Comparison of ENCODE assay signal across 16 cellular contexts in the genomic region with DNA sequence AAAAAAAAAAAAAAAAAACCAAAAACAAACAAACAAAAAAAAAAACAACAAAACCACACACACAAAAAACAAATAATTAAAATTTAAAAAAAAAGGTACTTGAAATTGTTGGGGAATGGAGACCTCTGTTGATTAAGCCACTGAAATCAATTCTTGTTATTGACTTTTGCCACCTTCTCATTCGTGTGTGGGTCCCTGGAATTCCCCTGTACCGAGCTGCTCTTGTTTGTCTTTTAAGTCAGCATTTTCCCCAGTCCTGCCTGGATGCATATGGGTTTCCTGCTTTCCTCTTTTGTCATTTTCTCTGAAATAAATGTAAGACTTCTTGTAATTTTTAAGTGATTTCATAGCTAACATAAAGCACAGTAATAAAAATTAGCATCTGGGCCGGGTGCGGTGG. TPM values are rescaled to one million over a fixed set of nuclear protein-coding genes. Genes with fewer than 3 reads are reported as not detected.
DNase-seq lines count a peak whose midpoint lies in the region; ATAC-seq and TF ChIP-seq lines count a peak whose summit lies in the region.
"Had no signal": no experiment of that assay in that cellular context is flagged by ENCODE, and none has a peak within 500 bp of the region (broad histone marks: within the 10 kb centered on the region; RNA-seq: fewer than 3 reads in every experiment).

No MANE protein-coding gene starts in this region.

- peak overlapping the region; percentile 24 for H3K27ac ChIP-seq in CD4-positive, alpha-beta memory T cell (ENCODE audit: low read depth, low read length)
- H3K27ac ChIP-seq: BLaER1 had no signal

- H3K4me3 ChIP-seq in CD4-positive, alpha-beta memory T cell (ENCODE audit: low read length in 2 of 2) = no peak overlapping the region
- H3K4me3 ChIP-seq: ascending aorta, BLaER1, gastrocnemius medialis had no signal

- CTCF ChIA-PET in CD4-positive, alpha-beta memory T cell (lab: Charles Lee; ENCODE audit: partially characterized antibody) = interaction anchor here (0.6 to 7.4 kb wide), 25 partner anchors 8 to 955 kb away, joined by 3 to 87 read pairs (median 4); partner anchors contain the start of gene SETD9
- CTCF ChIA-PET in activated CD4-positive, alpha-beta memory T cell treated with anti-CD3 and anti-CD28 coated beads, Interleukin-2, amount 10 ng/mL, durations not matched to agents 7 days and 5 days (lab: Charles Lee) = interaction anchor here (0.7 to 2.8 kb wide), 15 partner anchors 9 to 951 kb away, joined by 3 to 41 read pairs (median 3); no protein-coding TSS in a partner anchor

- H3K27me3 ChIP-seq in CD4-positive, alpha-beta memory T cell (ENCODE audit: insufficient read depth, low read length) = no peaks in the 10 kb centered on the region
- H3K27me3 ChIP-seq: ascending aorta, BLaER1, gastrocnemius medialis had no signal

- no peaks in the 10 kb centered on the region for H3K9me3 ChIP-seq in CD4-positive, alpha-beta memory T cell (ENCODE audit: control insufficient read depth in 1 of 2, low read length in 2 of 2)
- H3K9me3 ChIP-seq: ascending aorta, BLaER1, gastrocnemius medialis had no signal

- intact Hi-C loops in CD4-positive, alpha-beta memory T cell (cut with micrococcal nuclease) = no loop called here

- ATAC-seq in memory B cell (ENCODE audit: low read depth) (peak; percentile 73), GM19023 (IDR thresholded peaks at IDR 0.05; ENCODE audit: unreplicated experiment) (no peak)
- ATAC-seq: gastrocnemius medialis had no signal

- H3K4me1 ChIP-seq in CD4-positive, alpha-beta memory T cell (ENCODE audit: insufficient read depth, low read length) = peaks cover 38% of the 10 kb centered on the region

- H3K4me3 Mint-ChIP-seq in CD4-positive, alpha-beta memory T cell = peak overlapping the region in 4 of 8 donors; percentile 22 to 52 (median 38)
- no peak overlapping the region for H3K4me3 Mint-ChIP-seq in activated CD4-positive, alpha-beta memory T cell treated with anti-CD3 and anti-CD28 coated beads, Interleukin-2, amount 10 ng/mL, durations not matched to agents 7 days and 5 days
- H3K4me3 Mint-ChIP-seq in memory B cell = no peak overlapping the region

- peaks cover 9% of the 10 kb centered on the region for H3K36me3 ChIP-seq in CD4-positive, alpha-beta memory T cell (ENCODE audit: insufficient read depth, low read length)

- no peak for TF ChIP-seq CTCF in GM13977 (IDR thresholded peaks at IDR 0.05; ENCODE audit: extremely low read depth, insufficient read depth, missing control alignments)

- POLR2A ChIA-PET in CD4-positive, alpha-beta memory T cell (lab: Charles Lee; ENCODE audit: partially characterized antibody) = no interaction called here
- POLR2A ChIA-PET in activated CD4-positive, alpha-beta memory T cell treated with anti-CD3 and anti-CD28 coated beads, Interleukin-2, amount 10 ng/mL, durations not matched to agents 7 days and 5 days (lab: Charles Lee) = interaction anchor here (1.4 kb wide), 1 partner anchor 309 kb away, joined by 5 read pairs; no protein-coding TSS in a partner anchor

- peak overlapping the region; percentile 61 to 94 (median 81) for H3K27ac Mint-ChIP-seq in CD4-positive, alpha-beta memory T cell
- H3K27ac Mint-ChIP-seq in activated CD4-positive, alpha-beta memory T cell treated with anti-CD3 and anti-CD28 coated beads, Interleukin-2, amount 10 ng/mL, durations not matched to agents 7 days and 5 days = peak overlapping the region; percentile 51
- peak overlapping the region; percentile 81 for H3K27ac Mint-ChIP-seq in memory B cell

- peaks cover 33 to 69% (median 47%) of the 10 kb centered on the region in 4 donors for H3K4me1 Mint-ChIP-seq in CD4-positive, alpha-beta memory T cell
- H3K4me1 Mint-ChIP-seq in activated CD4-positive, alpha-beta memory T cell treated with anti-CD3 and anti-CD28 coated beads, Interleukin-2, amount 10 ng/mL, durations not matched to agents 7 days and 5 days = peaks cover 41% of the 10 kb centered on the region
- H3K4me1 Mint-ChIP-seq in memory B cell = peaks cover 24% of the 10 kb centered on the region

- in situ Hi-C loops in GM13977 (cut with MboI; ENCODE audit: low pct_unique_long_range_greater_than_20kb, low sequenced_read_pairs, unreplicated experiment) = loop anchor here (25.0 kb wide), 1 partner anchor 307 kb away; the partner anchor contains the start of gene SETD9

- peaks cover 10 to 48% of the 10 kb centered on the region in 2 donors for H3K36me3 Mint-ChIP-seq in CD4-positive, alpha-beta memory T cell
- peaks cover 36% of the 10 kb centered on the region for H3K36me3 Mint-ChIP-seq in activated CD4-positive, alpha-beta memory T cell treated with anti-CD3 and anti-CD28 coated beads, Interleukin-2, amount 10 ng/mL, durations not matched to agents 7 days and 5 days (ENCODE audit: low read depth)
- peaks cover 17% of the 10 kb centered on the region for H3K36me3 Mint-ChIP-seq in memory B cell

- no peaks in the 10 kb centered on the region for H3K27me3 Mint-ChIP-seq in CD4-positive, alpha-beta memory T cell
- no peaks in the 10 kb centered on the region for H3K27me3 Mint-ChIP-seq in activated CD4-positive, alpha-beta memory T cell treated with anti-CD3 and anti-CD28 coated beads, Interleukin-2, amount 10 ng/mL, durations not matched to agents 7 days and 5 days
- no peaks in the 10 kb centered on the region for H3K27me3 Mint-ChIP-seq in memory B cell

- no peaks in the 10 kb centered on the region for H3K9me3 Mint-ChIP-seq in CD4-positive, alpha-beta memory T cell
- no peaks in the 10 kb centered on the region for H3K9me3 Mint-ChIP-seq in activated CD4-positive, alpha-beta memory T cell treated with anti-CD3 and anti-CD28 coated beads, Interleukin-2, amount 10 ng/mL, durations not matched to agents 7 days and 5 days
- no peaks in the 10 kb centered on the region for H3K9me3 Mint-ChIP-seq in memory B cell

- peak in 2 of 5 donors; percentile 26 to 56 for DNase-seq in CD4-positive, alpha-beta memory T cell
- DNase-seq in GM13977 (ENCODE audit: low spot score) = peak; percentile 19
- no peak for DNase-seq in activated CD4-positive, alpha-beta memory T cell treated with anti-CD3 and anti-CD28 coated beads, Interleukin-2, amount 10 ng/mL, durations not matched to agents 7 days and 5 days
- no peak for DNase-seq in memory B cell (ENCODE audit: low spot score in 2 of 2)
- no peak for DNase-seq in inferior parietal cortex (ENCODE audit: extremely low spot score)
- no peak for DNase-seq in NCI-H2081 (lab: John Stamatoyannopoulos, UW)
- DNase-seq in NCI-H2107 treated with DMSO at 0.1 percent for 48 hours (lab: John Stamatoyannopoulos, UW; ENCODE audit: unreplicated experiment) = no peak
- DNase-seq: gastrocnemius medialis; GF-D8; NCI-H1436 treated with DMSO at 0.1 percent for 48 hours; NCI-H69; retina; stimulated activated CD4-positive, alpha-beta T cell treated with anti-CD3 and anti-CD28 coated beads, Interleukin-4, amount 100 ng/mL, for 4 hours had no signal

RNA-seq across cellular contexts. Expression of gene GPBP1, which starts 45.5 kb away (rescaled TPM):
- 100 to 1,000 TPM; 136 to 137 TPM for total RNA-seq in CD4-positive, alpha-beta memory T cell
- 100 to 1,000 TPM in 1 of 2 donors, 10 to 100 TPM in 1; 92.1 to 104 TPM for polyA plus RNA-seq in CD4-positive, alpha-beta memory T cell
- 100 to 1,000 TPM; 105 to 109 TPM for total RNA-seq in activated CD4-positive, alpha-beta memory T cell treated with anti-CD3 and anti-CD28 coated beads, Interleukin-2, amount 10 ng/mL, durations not matched to agents 7 days and 5 days
